17 cellular contexts compared by ENCODE assay signal in genomic region chr4:179595671-179596410, GRCh38.
A peak's percentile ranks its signal among the peaks of the same experiment; 100 is the strongest.
DNase-seq lines count a peak whose midpoint lies in the region; ATAC-seq and TF ChIP-seq lines count a peak whose summit lies in the region.
"Had no signal": no experiment of that assay in that cellular context is flagged by ENCODE, and none has a peak within 500 bp of the region (broad histone marks: within the 10 kb centered on the region; RNA-seq: fewer than 3 reads in every experiment).

No MANE protein-coding gene starts in this region.

- H3K27ac ChIP-seq in breast epithelium, result no peak overlapping the region
- peak overlapping the region in 1 of 2 experiments; percentile 19; a peak in 2 of 4 replicates for H3K27ac ChIP-seq in SK-N-SH (ENCODE audit: low read depth in 2 of 2, low read length in 1 of 2)

- H3K4me1 ChIP-seq in breast epithelium (no peaks in the 10 kb centered on the region), SK-N-SH (ENCODE audit: control insufficient read depth in 1 of 2, insufficient read depth in 2 of 2, low read depth in 1 of 2, low read length in 1 of 2) (no peaks in the 10 kb centered on the region; a peak in 1 of 4 replicates)

- H2AFZ ChIP-seq in SK-N-SH (ENCODE audit: low read depth), result peak overlapping the region; percentile 30; the same call in 1 of the 2 replicates

- H3K4me1 Mint-ChIP-seq in MCF 10A (ENCODE audit: insufficient read depth, unreplicated experiment), result no peaks in the 10 kb centered on the region
- H3K4me1 Mint-ChIP-seq: activated CD4-positive, alpha-beta T cell treated with anti-CD3 and anti-CD28 coated beads, Interleukin-2, amount 10 ng/mL, durations not matched to agents 7 days and 5 days had no signal

- no peaks in the 10 kb centered on the region for H3K9me3 Mint-ChIP-seq in MCF 10A (ENCODE audit: unreplicated experiment)
- H3K9me3 Mint-ChIP-seq: activated CD4-positive, alpha-beta T cell treated with anti-CD3 and anti-CD28 coated beads, Interleukin-2, amount 10 ng/mL, durations not matched to agents 7 days and 5 days; CD8-positive, alpha-beta T cell had no signal

- no peaks in the 10 kb centered on the region for H3F3A ChIP-seq in SK-N-SH (replicated peaks; ENCODE audit: insufficient read depth)

- no peak for TF ChIP-seq POLR2A in breast epithelium (IDR thresholded peaks at IDR 0.05)

- CTCF ChIA-PET in MCF 10A (lab: Yijun Ruan, JAX) (no interaction called here), SK-N-SH (lab: Yijun Ruan, JAX) (no interaction called here)

- H3K9me3 ChIP-seq in breast epithelium, result no peaks in the 10 kb centered on the region
- peaks cover 7% of the 10 kb centered on the region; the same call in 1 of the 2 replicates for H3K9me3 ChIP-seq in SK-N-SH
- H3K9me3 ChIP-seq: MG63 had no signal

- no peak for ATAC-seq in GM18511 (IDR thresholded peaks at IDR 0.05; ENCODE audit: unreplicated experiment)
- ATAC-seq: CD8-positive, alpha-beta T cell had no signal

- DNase-seq in MCF 10A (ENCODE audit: unreplicated experiment) (peak; percentile 66), breast epithelium (ENCODE audit: low spot score in 2 of 2) (no peak), SK-N-SH (no peak), fibroblast of pulmonary artery (ENCODE audit: low read depth) (peak; percentile 34), T-helper 2 cell (no peak), NCI-H524 treated with DMSO at 0.1 percent for 48 hours (lab: John Stamatoyannopoulos, UW) (no peak), NCI-H446 treated with DMSO at 0.1 percent for 48 hours (lab: John Stamatoyannopoulos, UW) (no peak)
- DNase-seq: activated CD4-positive, alpha-beta T cell treated with anti-CD3 and anti-CD28 coated beads, Interleukin-2, amount 10 ng/mL, durations not matched to agents 7 days and 5 days; activated T-cell treated with anti-CD3 and anti-CD28 coated beads, Interleukin-2, amount 50 U/mL, for 48 hours; anterior cingulate cortex; CD8-positive, alpha-beta T cell; GF-D8; GOT3; MG63; OCI-M1 had no signal

- H3K36me3 Mint-ChIP-seq in MCF 10A (ENCODE audit: insufficient read depth, unreplicated experiment), result no peaks in the 10 kb centered on the region
- H3K36me3 Mint-ChIP-seq: CD8-positive, alpha-beta T cell had no signal

- H3K27me3 Mint-ChIP-seq in MCF 10A (ENCODE audit: insufficient read depth, unreplicated experiment), result no peaks in the 10 kb centered on the region
- H3K27me3 Mint-ChIP-seq: activated CD4-positive, alpha-beta T cell treated with anti-CD3 and anti-CD28 coated beads, Interleukin-2, amount 10 ng/mL, durations not matched to agents 7 days and 5 days had no signal

- no peak overlapping the region for H3K27ac Mint-ChIP-seq in MCF 10A (ENCODE audit: low read depth, unreplicated experiment)
- H3K27ac Mint-ChIP-seq: activated CD4-positive, alpha-beta T cell treated with anti-CD3 and anti-CD28 coated beads, Interleukin-2, amount 10 ng/mL, durations not matched to agents 7 days and 5 days; CD8-positive, alpha-beta T cell; T-helper 1 cell treated with Interleukin-12 subunit alpha and Interleukin-12 subunit beta and Interleukin-4 antibody, amounts not matched to agents 30 μg/mL and 1 μg/mL, for 36 hours had no signal

- no peak for TF ChIP-seq RAD21 in SK-N-SH (IDR thresholded peaks at IDR 0.05; ENCODE audit: low read length)

- TF ChIP-seq EP300 in SK-N-SH (IDR thresholded peaks at IDR 0.05; ENCODE audit: borderline replicate concordance in 1 of 2, low read depth in 1 of 2, low read length in 1 of 2), result no peak

- H3K4me2 ChIP-seq in SK-N-SH, result no peak overlapping the region

- no peak for TF ChIP-seq CTCF in MCF 10A (IDR thresholded peaks at IDR 0.05; ENCODE audit: unreplicated experiment)
- no peak for TF ChIP-seq CTCF in breast epithelium (IDR thresholded peaks at IDR 0.05)
- no peak for TF ChIP-seq CTCF in SK-N-SH (IDR thresholded peaks at IDR 0.05)
- no peak for TF ChIP-seq CTCF in fibroblast of pulmonary artery (IDR thresholded peaks at IDR 0.05; ENCODE audit: low read length, missing control alignments)

- no peaks in the 10 kb centered on the region for H3K9me2 ChIP-seq in SK-N-SH

- POLR2A ChIA-PET in MCF 10A (lab: Yijun Ruan, JAX), result interaction anchor here (0.7 kb wide), 1 partner anchor 8 kb away, joined by 3 read pairs; no protein-coding TSS in a partner anchor
- POLR2A ChIA-PET in SK-N-SH (lab: Yijun Ruan, JAX), result no interaction called here

- WGBS in SK-N-SH (ENCODE audit: low lambda C conversion rate), result 7% methylated on average over 6 of the region's 6 CpGs

- no peaks in the 10 kb centered on the region for H3K79me2 ChIP-seq in SK-N-SH (ENCODE audit: insufficient read depth)

- H3K27me3 ChIP-seq in breast epithelium, result no peaks in the 10 kb centered on the region
- no peaks in the 10 kb centered on the region for H3K27me3 ChIP-seq in SK-N-SH (ENCODE audit: insufficient read depth)
- H3K27me3 ChIP-seq: MG63 had no signal

- H3K36me3 ChIP-seq in breast epithelium, result no peaks in the 10 kb centered on the region
- no peaks in the 10 kb centered on the region for H3K36me3 ChIP-seq in SK-N-SH (replicated peaks in 1 of 2; ENCODE audit: control insufficient read depth in 1 of 2, insufficient read depth in 2 of 2, low read length in 1 of 2)
- H3K36me3 ChIP-seq: MG63 had no signal

- no peaks in the 10 kb centered on the region for H4K20me1 ChIP-seq in SK-N-SH (ENCODE audit: insufficient read depth)

- H3K4me3 ChIP-seq in breast epithelium (no peak overlapping the region), SK-N-SH (ENCODE audit: low read depth in 2 of 2, low read length in 1 of 2) (no peak overlapping the region), fibroblast of pulmonary artery (replicated peaks; ENCODE audit: low read depth, low read length) (no peak overlapping the region)
- H3K4me3 ChIP-seq: MG63 had no signal

- H3K4me3 Mint-ChIP-seq in MCF 10A (ENCODE audit: unreplicated experiment), result no peak overlapping the region
- H3K4me3 Mint-ChIP-seq: activated CD4-positive, alpha-beta T cell treated with anti-CD3 and anti-CD28 coated beads, Interleukin-2, amount 10 ng/mL, durations not matched to agents 7 days and 5 days; CD8-positive, alpha-beta T cell; T-helper 1 cell treated with Interleukin-12 subunit alpha and Interleukin-12 subunit beta and Interleukin-4 antibody, amounts not matched to agents 30 μg/mL and 1 μg/mL, for 36 hours had no signal

- BruUV-seq in MCF 10A (replicated peaks; lab: Mats Ljungman, UMichigan), result no TSS peak

- no peak overlapping the region for H3K9ac ChIP-seq in SK-N-SH

- intact Hi-C loops in MCF 10A (cut with micrococcal nuclease), result no loop called here
- intact Hi-C loops in breast epithelium (cut with DNase I; ENCODE audit: low total_unique reads), result no loop called here

TF ChIP-seq in SK-N-SH, 30 proteins besides CTCF, POLR2A, EP300 and RAD21 (continues in another document):
- TF ChIP-seq RFX5 (IDR thresholded peaks at IDR 0.05; ENCODE audit: low read length) (no peak), TEAD4 (IDR thresholded peaks at IDR 0.05; ENCODE audit: borderline replicate concordance, insufficient read depth) (no peak), POLR2AphosphoS5 (IDR thresholded peaks at IDR 0.05; ENCODE audit: low read depth, low read length) (no peak), PBX3 (IDR thresholded peaks at IDR 0.05) (0 out of 2 replicates have a peak, but pooled peaks have one; percentile 24), REST (IDR thresholded peaks at IDR 0.05; ENCODE audit: low read depth, low read length) (no peak), FOSL2 (IDR thresholded peaks at IDR 0.05; ENCODE audit: borderline replicate concordance, low read depth) (peak; percentile 43; the same call in 1 of the 2 replicates), TAF1 (IDR thresholded peaks at IDR 0.05; ENCODE audit: borderline replicate concordance, low read depth, low read length) (no peak), IRF3 (IDR thresholded peaks at IDR 0.05; ENCODE audit: low read depth, low read length) (no peak)

Comparison
In these comparisons a context has a peak if more than half of its experiments do, and no peak if none do; other contexts are left out.
1. DNase-seq: peak in MCF 10A (single experiment) and fibroblast of pulmonary artery (single experiment); none in breast epithelium (0 of 2), SK-N-SH (single experiment), T-helper 2 cell (0 of 5), NCI-H524 treated with DMSO at 0.1 percent for 48 hours (single experiment) and NCI-H446 treated with DMSO at 0.1 percent for 48 hours (single experiment).